Comparison of ENCODE assay signal across 2 cellular contexts in genomic region chr2:43011142-43011491, GRCh38.
TF ChIP-seq lines count a peak whose summit lies in the region.

No MANE protein-coding gene starts in this region.

TF ChIP-seq in IMR-90, 13 proteins besides CTCF, POLR2A, EP300 and RAD21:
- TF ChIP-seq CHD1 (IDR thresholded peaks at IDR 0.05; ENCODE audit: low read depth, low read length) (no peak), MXI1 (IDR thresholded peaks at IDR 0.05; ENCODE audit: borderline replicate concordance, low read depth, low read length) (no peak), MAFK (IDR thresholded peaks at IDR 0.05; ENCODE audit: low read depth, low read length) (no peak), RFX5 (IDR thresholded peaks at IDR 0.05; ENCODE audit: low read depth, low read length) (no peak), FOS (IDR thresholded peaks at IDR 0.05; ENCODE audit: low read depth, low read length) (no peak), MAZ (IDR thresholded peaks at IDR 0.05; ENCODE audit: borderline replicate concordance, low read depth, low read length) (no peak), SMC3 (IDR thresholded peaks at IDR 0.05; ENCODE audit: low read depth, low read length) (no peak), NFE2L2 (IDR thresholded peaks at IDR 0.05; ENCODE audit: low read depth, low read length) (no peak), CEBPB (IDR thresholded peaks at IDR 0.05; ENCODE audit: low read depth, low read length) (no peak), BHLHE40 (IDR thresholded peaks at IDR 0.05; ENCODE audit: low read depth, low read length) (no peak), RCOR1 (IDR thresholded peaks at IDR 0.05; ENCODE audit: insufficient replicate concordance, low read length) (no peak)
- TF ChIP-seq, protein P1, sequence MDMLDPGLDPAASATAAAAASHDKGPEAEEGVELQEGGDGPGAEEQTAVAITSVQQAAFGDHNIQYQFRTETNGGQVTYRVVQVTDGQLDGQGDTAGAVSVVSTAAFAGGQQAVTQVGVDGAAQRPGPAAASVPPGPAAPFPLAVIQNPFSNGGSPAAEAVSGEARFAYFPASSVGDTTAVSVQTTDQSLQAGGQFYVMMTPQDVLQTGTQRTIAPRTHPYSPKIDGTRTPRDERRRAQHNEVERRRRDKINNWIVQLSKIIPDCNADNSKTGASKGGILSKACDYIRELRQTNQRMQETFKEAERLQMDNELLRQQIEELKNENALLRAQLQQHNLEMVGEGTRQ (IDR thresholded peaks at IDR 0.05; ENCODE audit: low read depth, low read length): no peak
- TF ChIP-seq, protein P2, sequence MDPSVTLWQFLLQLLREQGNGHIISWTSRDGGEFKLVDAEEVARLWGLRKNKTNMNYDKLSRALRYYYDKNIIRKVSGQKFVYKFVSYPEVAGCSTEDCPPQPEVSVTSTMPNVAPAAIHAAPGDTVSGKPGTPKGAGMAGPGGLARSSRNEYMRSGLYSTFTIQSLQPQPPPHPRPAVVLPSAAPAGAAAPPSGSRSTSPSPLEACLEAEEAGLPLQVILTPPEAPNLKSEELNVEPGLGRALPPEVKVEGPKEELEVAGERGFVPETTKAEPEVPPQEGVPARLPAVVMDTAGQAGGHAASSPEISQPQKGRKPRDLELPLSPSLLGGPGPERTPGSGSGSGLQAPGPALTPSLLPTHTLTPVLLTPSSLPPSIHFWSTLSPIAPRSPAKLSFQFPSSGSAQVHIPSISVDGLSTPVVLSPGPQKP (IDR thresholded peaks at IDR 0.05; ENCODE audit: borderline replicate concordance, low read depth, low read length): no peak

TF ChIP-seq in K562, 482 proteins besides CTCF, POLR2A, EP300 and RAD21 (continues in another document):
- TF ChIP-seq, protein P3, sequence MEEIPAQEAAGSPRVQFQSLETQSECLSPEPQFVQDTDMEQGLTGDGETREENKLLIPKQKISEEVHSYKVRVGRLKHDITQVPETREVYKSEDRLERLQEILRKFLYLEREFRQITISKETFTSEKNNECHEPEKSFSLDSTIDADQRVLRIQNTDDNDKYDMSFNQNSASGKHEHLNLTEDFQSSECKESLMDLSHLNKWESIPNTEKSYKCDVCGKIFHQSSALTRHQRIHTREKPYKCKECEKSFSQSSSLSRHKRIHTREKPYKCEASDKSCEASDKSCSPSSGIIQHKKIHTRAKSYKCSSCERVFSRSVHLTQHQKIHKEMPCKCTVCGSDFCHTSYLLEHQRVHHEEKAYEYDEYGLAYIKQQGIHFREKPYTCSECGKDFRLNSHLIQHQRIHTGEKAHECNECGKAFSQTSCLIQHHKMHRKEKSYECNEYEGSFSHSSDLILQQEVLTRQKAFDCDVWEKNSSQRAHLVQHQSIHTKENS (CRISPR knock-in tag; IDR thresholded peaks at IDR 0.05): no peak
- TF ChIP-seq ZBTB40 (IDR thresholded peaks at IDR 0.05) (no peak), ZBTB40 (CRISPR knock-in tag; IDR thresholded peaks at IDR 0.05) (no peak), GTF2E2 (tag; IDR thresholded peaks at IDR 0.05) (no peak), FOXP4 (CRISPR knock-in tag; IDR thresholded peaks at IDR 0.05; ENCODE audit: borderline replicate concordance) (no peak), TARDBP (IDR thresholded peaks at IDR 0.05) (no peak), BRCA1 (IDR thresholded peaks at IDR 0.05) (no peak), BRCA1 (CRISPR knock-in tag; IDR thresholded peaks at IDR 0.05) (no peak), TEAD4 (IDR thresholded peaks at IDR 0.05; ENCODE audit: low read length) (no peak), TEAD4 (CRISPR knock-in tag; IDR thresholded peaks at IDR 0.05; ENCODE audit: borderline replicate concordance) (no peak)
- TF ChIP-seq, protein P4, sequence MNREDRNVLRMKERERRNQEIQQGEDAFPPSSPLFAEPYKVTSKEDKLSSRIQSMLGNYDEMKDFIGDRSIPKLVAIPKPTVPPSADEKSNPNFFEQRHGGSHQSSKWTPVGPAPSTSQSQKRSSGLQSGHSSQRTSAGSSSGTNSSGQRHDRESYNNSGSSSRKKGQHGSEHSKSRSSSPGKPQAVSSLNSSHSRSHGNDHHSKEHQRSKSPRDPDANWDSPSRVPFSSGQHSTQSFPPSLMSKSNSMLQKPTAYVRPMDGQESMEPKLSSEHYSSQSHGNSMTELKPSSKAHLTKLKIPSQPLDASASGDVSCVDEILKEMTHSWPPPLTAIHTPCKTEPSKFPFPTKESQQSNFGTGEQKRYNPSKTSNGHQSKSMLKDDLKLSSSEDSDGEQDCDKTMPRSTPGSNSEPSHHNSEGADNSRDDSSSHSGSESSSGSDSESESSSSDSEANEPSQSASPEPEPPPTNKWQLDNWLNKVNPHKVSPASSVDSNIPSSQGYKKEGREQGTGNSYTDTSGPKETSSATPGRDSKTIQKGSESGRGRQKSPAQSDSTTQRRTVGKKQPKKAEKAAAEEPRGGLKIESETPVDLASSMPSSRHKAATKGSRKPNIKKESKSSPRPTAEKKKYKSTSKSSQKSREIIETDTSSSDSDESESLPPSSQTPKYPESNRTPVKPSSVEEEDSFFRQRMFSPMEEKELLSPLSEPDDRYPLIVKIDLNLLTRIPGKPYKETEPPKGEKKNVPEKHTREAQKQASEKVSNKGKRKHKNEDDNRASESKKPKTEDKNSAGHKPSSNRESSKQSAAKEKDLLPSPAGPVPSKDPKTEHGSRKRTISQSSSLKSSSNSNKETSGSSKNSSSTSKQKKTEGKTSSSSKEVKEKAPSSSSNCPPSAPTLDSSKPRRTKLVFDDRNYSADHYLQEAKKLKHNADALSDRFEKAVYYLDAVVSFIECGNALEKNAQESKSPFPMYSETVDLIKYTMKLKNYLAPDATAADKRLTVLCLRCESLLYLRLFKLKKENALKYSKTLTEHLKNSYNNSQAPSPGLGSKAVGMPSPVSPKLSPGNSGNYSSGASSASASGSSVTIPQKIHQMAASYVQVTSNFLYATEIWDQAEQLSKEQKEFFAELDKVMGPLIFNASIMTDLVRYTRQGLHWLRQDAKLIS (CRISPR knock-in tag; IDR thresholded peaks at IDR 0.05): no peak
